1 cellular context compared by ENCODE assay signal in genomic region chr17:7556627-7557026, GRCh38.
TF ChIP-seq lines count a peak whose summit lies in the region.

No MANE protein-coding gene starts in this region.

TF ChIP-seq in H1, 55 proteins besides CTCF, POLR2A, EP300 and RAD21:
- TF ChIP-seq CHD2 (IDR thresholded peaks at IDR 0.05; ENCODE audit: low read length) (no peak), KDM1A (IDR thresholded peaks at IDR 0.05; ENCODE audit: borderline replicate concordance, low read length) (no peak), RFX5 (IDR thresholded peaks at IDR 0.05; ENCODE audit: borderline replicate concordance, low read depth, low read length) (no peak), JUND (IDR thresholded peaks at IDR 0.05; ENCODE audit: low read length) (no peak), SRF (IDR thresholded peaks at IDR 0.05; ENCODE audit: low read depth, low read length) (no peak), GTF2F1 (IDR thresholded peaks at IDR 0.05; ENCODE audit: borderline replicate concordance, low read depth, low read length) (no peak), TBP (IDR thresholded peaks at IDR 0.05; ENCODE audit: low read depth, low read length) (no peak)
- TF ChIP-seq, protein P1, sequence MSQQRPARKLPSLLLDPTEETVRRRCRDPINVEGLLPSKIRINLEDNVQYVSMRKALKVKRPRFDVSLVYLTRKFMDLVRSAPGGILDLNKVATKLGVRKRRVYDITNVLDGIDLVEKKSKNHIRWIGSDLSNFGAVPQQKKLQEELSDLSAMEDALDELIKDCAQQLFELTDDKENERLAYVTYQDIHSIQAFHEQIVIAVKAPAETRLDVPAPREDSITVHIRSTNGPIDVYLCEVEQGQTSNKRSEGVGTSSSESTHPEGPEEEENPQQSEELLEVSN (IDR thresholded peaks at IDR 0.05), result no peak
